1 cellular context compared by ENCODE assay signal in genomic region chr20:54346269-54346668, GRCh38.
TF ChIP-seq lines count a peak whose summit lies in the region.

No MANE protein-coding gene starts in this region.

TF ChIP-seq in GM23338, 12 proteins besides CTCF, POLR2A, EP300 and RAD21 (continued from another document):
- TF ChIP-seq, protein P1, sequence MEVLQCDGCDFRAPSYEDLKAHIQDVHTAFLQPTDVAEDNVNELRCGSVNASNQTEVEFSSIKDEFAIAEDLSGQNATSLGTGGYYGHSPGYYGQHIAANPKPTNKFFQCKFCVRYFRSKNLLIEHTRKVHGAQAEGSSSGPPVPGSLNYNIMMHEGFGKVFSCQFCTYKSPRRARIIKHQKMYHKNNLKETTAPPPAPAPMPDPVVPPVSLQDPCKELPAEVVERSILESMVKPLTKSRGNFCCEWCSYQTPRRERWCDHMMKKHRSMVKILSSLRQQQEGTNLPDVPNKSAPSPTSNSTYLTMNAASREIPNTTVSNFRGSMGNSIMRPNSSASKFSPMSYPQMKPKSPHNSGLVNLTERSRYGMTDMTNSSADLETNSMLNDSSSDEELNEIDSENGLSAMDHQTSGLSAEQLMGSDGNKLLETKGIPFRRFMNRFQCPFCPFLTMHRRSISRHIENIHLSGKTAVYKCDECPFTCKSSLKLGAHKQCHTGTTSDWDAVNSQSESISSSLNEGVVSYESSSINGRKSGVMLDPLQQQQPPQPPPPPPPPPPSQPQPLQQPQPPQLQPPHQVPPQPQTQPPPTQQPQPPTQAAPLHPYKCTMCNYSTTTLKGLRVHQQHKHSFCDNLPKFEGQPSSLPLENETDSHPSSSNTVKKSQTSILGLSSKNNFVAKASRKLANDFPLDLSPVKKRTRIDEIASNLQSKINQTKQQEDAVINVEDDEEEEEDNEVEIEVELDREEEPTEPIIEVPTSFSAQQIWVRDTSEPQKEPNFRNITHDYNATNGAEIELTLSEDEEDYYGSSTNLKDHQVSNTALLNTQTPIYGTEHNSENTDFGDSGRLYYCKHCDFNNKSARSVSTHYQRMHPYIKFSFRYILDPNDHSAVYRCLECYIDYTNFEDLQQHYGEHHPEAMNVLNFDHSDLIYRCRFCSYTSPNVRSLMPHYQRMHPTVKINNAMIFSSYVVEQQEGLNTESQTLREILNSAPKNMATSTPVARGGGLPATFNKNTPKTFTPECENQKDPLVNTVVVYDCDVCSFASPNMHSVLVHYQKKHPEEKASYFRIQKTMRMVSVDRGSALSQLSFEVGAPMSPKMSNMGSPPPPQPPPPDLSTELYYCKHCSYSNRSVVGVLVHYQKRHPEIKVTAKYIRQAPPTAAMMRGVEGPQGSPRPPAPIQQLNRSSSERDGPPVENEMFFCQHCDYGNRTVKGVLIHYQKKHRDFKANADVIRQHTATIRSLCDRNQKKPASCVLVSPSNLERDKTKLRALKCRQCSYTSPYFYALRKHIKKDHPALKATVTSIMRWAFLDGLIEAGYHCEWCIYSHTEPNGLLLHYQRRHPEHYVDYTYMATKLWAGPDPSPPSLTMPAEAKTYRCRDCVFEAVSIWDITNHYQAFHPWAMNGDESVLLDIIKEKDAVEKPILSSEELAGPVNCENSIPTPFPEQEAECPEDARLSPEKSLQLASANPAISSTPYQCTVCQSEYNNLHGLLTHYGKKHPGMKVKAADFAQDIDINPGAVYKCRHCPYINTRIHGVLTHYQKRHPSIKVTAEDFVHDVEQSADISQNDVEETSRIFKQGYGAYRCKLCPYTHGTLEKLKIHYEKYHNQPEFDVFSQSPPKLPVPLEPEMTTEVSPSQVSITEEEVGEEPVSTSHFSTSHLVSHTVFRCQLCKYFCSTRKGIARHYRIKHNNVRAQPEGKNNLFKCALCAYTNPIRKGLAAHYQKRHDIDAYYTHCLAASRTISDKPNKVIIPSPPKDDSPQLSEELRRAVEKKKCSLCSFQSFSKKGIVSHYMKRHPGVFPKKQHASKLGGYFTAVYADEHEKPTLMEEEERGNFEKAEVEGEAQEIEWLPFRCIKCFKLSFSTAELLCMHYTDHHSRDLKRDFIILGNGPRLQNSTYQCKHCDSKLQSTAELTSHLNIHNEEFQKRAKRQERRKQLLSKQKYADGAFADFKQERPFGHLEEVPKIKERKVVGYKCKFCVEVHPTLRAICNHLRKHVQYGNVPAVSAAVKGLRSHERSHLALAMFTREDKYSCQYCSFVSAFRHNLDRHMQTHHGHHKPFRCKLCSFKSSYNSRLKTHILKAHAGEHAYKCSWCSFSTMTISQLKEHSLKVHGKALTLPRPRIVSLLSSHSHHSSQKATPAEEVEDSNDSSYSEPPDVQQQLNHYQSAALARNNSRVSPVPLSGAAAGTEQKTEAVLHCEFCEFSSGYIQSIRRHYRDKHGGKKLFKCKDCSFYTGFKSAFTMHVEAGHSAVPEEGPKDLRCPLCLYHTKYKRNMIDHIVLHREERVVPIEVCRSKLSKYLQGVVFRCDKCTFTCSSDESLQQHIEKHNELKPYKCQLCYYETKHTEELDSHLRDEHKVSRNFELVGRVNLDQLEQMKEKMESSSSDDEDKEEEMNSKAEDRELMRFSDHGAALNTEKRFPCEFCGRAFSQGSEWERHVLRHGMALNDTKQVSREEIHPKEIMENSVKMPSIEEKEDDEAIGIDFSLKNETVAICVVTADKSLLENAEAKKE (CRISPR knock-in tag; IDR thresholded peaks at IDR 0.05): no peak
- TF ChIP-seq REST (IDR thresholded peaks at IDR 0.05; ENCODE audit: unreplicated experiment) (no peak), EZH2 (IDR thresholded peaks at IDR 0.05; ENCODE audit: low read depth, unreplicated experiment) (no peak)
